1 cellular context compared by ENCODE assay signal in genomic region chr1:154186852-154187501, GRCh38.
A peak's percentile ranks its signal among the peaks of the same experiment; 100 is the strongest.
TF ChIP-seq lines count a peak whose summit lies in the region.

No MANE protein-coding gene starts in this region.

TF ChIP-seq in K562, 482 proteins besides CTCF, POLR2A, EP300 and RAD21 (continued from another document):
- TF ChIP-seq AFF1 (IDR thresholded peaks at IDR 0.05; ENCODE audit: low read depth in 1 of 2, partially characterized antibody in 2 of 2) (peak; percentile 68 to 74), SMARCE1 (IDR thresholded peaks at IDR 0.05) (peak; percentile 81), ZFP1 (CRISPR knock-in tag; IDR thresholded peaks at IDR 0.05) (no peak), L3MBTL2 (IDR thresholded peaks at IDR 0.05) (peak; percentile 54), KHSRP (IDR thresholded peaks at IDR 0.05) (0 out of 2 replicates have a peak, but pooled peaks have one; percentile 45), HNRNPLL (IDR thresholded peaks at IDR 0.05; ENCODE audit: low read depth, low read length, poor library complexity, severe bottlenecking) (no peak), POU5F1 (IDR thresholded peaks at IDR 0.05; ENCODE audit: borderline replicate concordance, low read depth, low read length, partially characterized antibody) (no peak), KAT2B (IDR thresholded peaks at IDR 0.05; ENCODE audit: low read depth, low read length) (no peak), ID3 (CRISPR knock-in tag; IDR thresholded peaks at IDR 0.05) (no peak), ID3 (tag; IDR thresholded peaks at IDR 0.05) (peak; percentile 69; the same call in 1 of the 2 replicates), MITF (IDR thresholded peaks at IDR 0.05) (no peak), KAT8 (IDR thresholded peaks at IDR 0.05; ENCODE audit: low read depth) (no peak), SPI1 (IDR thresholded peaks at IDR 0.05; ENCODE audit: borderline replicate concordance, low read depth, low read length) (no peak), TRIM28 (IDR thresholded peaks at IDR 0.05) (peak; percentile 60), ZKSCAN1 (IDR thresholded peaks at IDR 0.05; ENCODE audit: low read depth, low read length) (0 out of 2 replicates have a peak, but pooled peaks have one; percentile 64), ETV1 (tag; conservative IDR thresholded peaks at IDR 0.05; ENCODE audit: low read depth) (no peak), MEF2A (IDR thresholded peaks at IDR 0.05; ENCODE audit: control insufficient read depth, low read depth, low read length) (no peak), TRIM24 (IDR thresholded peaks at IDR 0.05) (peak; percentile 77 to 82), NCOR1 (IDR thresholded peaks at IDR 0.05) (peak; percentile 84), HNRNPL (IDR thresholded peaks at IDR 0.05; ENCODE audit: low read depth, low read length) (no peak), BDP1 (IDR thresholded peaks at IDR 0.05; ENCODE audit: insufficient read depth, insufficient read length) (no peak), HBP1 (CRISPR knock-in tag; IDR thresholded peaks at IDR 0.05) (no peak), MYBL2 (IDR thresholded peaks at IDR 0.05; ENCODE audit: low read depth) (no peak; the same call in 1 of the 2 replicates), MYBL2 (CRISPR knock-in tag; IDR thresholded peaks at IDR 0.05; ENCODE audit: borderline replicate concordance) (no peak), NBN (IDR thresholded peaks at IDR 0.05; ENCODE audit: low read depth) (peak; percentile 91), CHD7 (IDR thresholded peaks at IDR 0.05; ENCODE audit: low read depth, low read length) (no peak), COPS2 (conservative IDR thresholded peaks at IDR 0.05) (no peak), ZNF445 (CRISPR knock-in tag; IDR thresholded peaks at IDR 0.05; ENCODE audit: low read depth) (no peak), HMBOX1 (IDR thresholded peaks at IDR 0.05) (peak; percentile 90), ZBTB8A (IDR thresholded peaks at IDR 0.05; ENCODE audit: partially characterized antibody) (no peak), REST (CRISPR knock-in tag; IDR thresholded peaks at IDR 0.05; ENCODE audit: low read depth) (no peak), STAT5A (IDR thresholded peaks at IDR 0.05; ENCODE audit: borderline replicate concordance, low read length) (peak; percentile 48; the same call in 1 of the 2 replicates)
